8 cellular contexts compared by ENCODE assay signal in the genomic region with DNA sequence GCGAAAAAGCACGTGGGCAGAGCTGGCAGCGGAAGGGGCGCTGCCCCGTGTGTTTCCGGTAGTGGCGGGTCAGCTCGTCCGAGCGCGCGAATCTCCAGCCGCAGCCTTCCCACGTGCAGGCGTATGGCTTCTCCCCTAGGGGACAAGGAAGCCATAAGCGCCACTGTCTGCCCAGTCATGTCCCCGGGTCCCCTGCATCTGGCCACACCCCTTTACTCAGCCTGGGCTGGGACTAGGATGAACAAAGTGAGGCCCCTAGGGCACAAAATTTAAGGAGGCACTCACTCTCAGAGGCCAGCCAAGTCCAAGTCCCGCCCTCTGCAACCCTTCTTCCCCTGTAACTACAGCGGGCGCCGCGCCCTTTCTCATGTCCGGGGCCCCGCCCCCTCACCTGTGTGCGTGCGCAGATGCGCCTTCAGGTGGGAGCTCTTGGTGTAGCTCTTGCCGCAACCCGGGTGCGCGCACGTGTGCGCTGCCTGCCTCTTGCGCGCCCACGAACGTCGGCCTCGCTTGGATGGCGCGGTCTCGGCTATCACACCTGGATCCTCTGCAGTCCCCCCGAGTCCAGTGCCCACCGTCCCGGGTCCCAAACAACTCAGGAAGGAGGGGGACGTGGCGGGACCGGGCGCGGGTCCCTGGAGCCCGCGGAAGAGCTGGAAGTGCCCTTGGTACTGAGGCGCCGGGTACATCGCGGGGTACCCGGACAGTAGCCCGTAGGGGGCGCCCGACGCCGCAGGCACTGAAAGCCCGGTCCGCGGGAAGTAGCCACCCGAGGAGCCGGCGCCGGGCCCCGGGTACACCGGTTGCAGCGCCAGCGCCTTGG.
DNase-seq lines count a peak whose midpoint lies in the region; ATAC-seq and TF ChIP-seq lines count a peak whose summit lies in the region.

No MANE protein-coding gene starts in this region.

- H3K27me3 ChIP-seq in brain microvascular endothelial cell (replicated peaks): peaks cover 14% of the 10 kb centered on the region

- peak overlapping the region; percentile 49 for H3K4me3 ChIP-seq in GM12864 (ENCODE audit: low read depth, low read length)
- peak overlapping the region; percentile 9 for H3K4me3 ChIP-seq in brain microvascular endothelial cell (ENCODE audit: low read depth, low read length)

- H3K27ac ChIP-seq in VCaP: peak overlapping the region; percentile 32; the same call in 1 of the 2 replicates
- H3K27ac ChIP-seq in brain microvascular endothelial cell: no peak overlapping the region

- no peak for ATAC-seq in GM18511 (IDR thresholded peaks at IDR 0.05; ENCODE audit: unreplicated experiment)

- in situ Hi-C loops in brain microvascular endothelial cell (cut with HindIII; ENCODE audit: low pct_ligation_motif_present, low sequenced_read_pairs): no loop called here

- TF ChIP-seq CTCF in GM12864 (IDR thresholded peaks at IDR 0.05; ENCODE audit: low read depth, low read length, missing control alignments): peak; percentile 77
- peak; percentile 67 for TF ChIP-seq CTCF in VCaP (conservative IDR thresholded peaks at IDR 0.05)
- TF ChIP-seq CTCF in brain microvascular endothelial cell (IDR thresholded peaks at IDR 0.05; ENCODE audit: low read depth, low read length, missing control alignments): peak; percentile 69

- DNase-seq in GM12864 (ENCODE audit: low read depth) (peak; percentile 82), NCI-H1417 treated with DMSO at 0.1 percent for 48 hours (lab: John Stamatoyannopoulos, UW) (peak; percentile 21), brain microvascular endothelial cell (peak; percentile 18), inferior parietal cortex (ENCODE audit: extremely low spot score) (peak; percentile 52), middle frontal gyrus (ENCODE audit: extremely low spot score, low spot score) (no peak)
- peak; percentile 81 to 90 for DNase-seq in stimulated activated CD4-positive, alpha-beta T cell treated with anti-CD3 and anti-CD28 coated beads, Interleukin-1b, Interleukin-23, amount 100 ng/mL, for 4 hours (ENCODE audit: low read depth in 2 of 2)

- no peaks in the 10 kb centered on the region for H3K36me3 ChIP-seq in brain microvascular endothelial cell (replicated peaks)
